Comparison of ENCODE assay signal across 10 cellular contexts in genomic region chr1:110607663-110608230, GRCh38. TPM values are rescaled to one million over a fixed set of nuclear protein-coding genes. Genes with fewer than 3 reads are reported as not detected.
DNase-seq lines count a peak whose midpoint lies in the region; ATAC-seq and TF ChIP-seq lines count a peak whose summit lies in the region.
"Had no signal": no experiment of that assay in that cellular context is flagged by ENCODE, and none has a peak within 500 bp of the region (broad histone marks: within the 10 kb centered on the region; RNA-seq: fewer than 3 reads in every experiment).

No MANE protein-coding gene starts in this region.

- peaks cover 4% of the 10 kb centered on the region for H3K36me3 Mint-ChIP-seq in activated CD4-positive, alpha-beta T cell treated with anti-CD3 and anti-CD28 coated beads, Interleukin-2, amount 10 ng/mL, durations not matched to agents 24 days and 14 days (ENCODE audit: low read depth)
- H3K36me3 Mint-ChIP-seq in activated naive CD4-positive, alpha-beta T cell treated with anti-CD3 and anti-CD28 coated beads, Interleukin-2, amount 50 U/mL, for 24 hours = no peaks in the 10 kb centered on the region

- TF ChIP-seq CTCF in stomach (IDR thresholded peaks at IDR 0.05) (no peak), PC-9 (conservative IDR thresholded peaks at IDR 0.05) (no peak)

- TF ChIP-seq POLR2A in stomach (IDR thresholded peaks at IDR 0.05) = no peak

- H3K9me3 ChIP-seq in stomach = no peaks in the 10 kb centered on the region
- no peaks in the 10 kb centered on the region for H3K9me3 ChIP-seq in PC-9 (ENCODE audit: insufficient read depth, low read depth)
- H3K9me3 ChIP-seq: SJSA1 had no signal

- CTCF ChIA-PET in PC-9 (lab: Charles Lee) = no interaction called here

- H3K4me3 Mint-ChIP-seq in activated CD4-positive, alpha-beta T cell treated with anti-CD3 and anti-CD28 coated beads, Interleukin-2, amount 10 ng/mL, durations not matched to agents 24 days and 14 days = peak overlapping the region; percentile 61
- peak overlapping the region; percentile 68 for H3K4me3 Mint-ChIP-seq in activated naive CD4-positive, alpha-beta T cell treated with anti-CD3 and anti-CD28 coated beads, Interleukin-2, amount 50 U/mL, for 24 hours

- no peak overlapping the region for H3K27ac ChIP-seq in stomach
- no peak overlapping the region for H3K27ac ChIP-seq in PC-9
- H3K27ac ChIP-seq: SJSA1 had no signal

- peaks cover 47% of the 10 kb centered on the region for H3K27me3 Mint-ChIP-seq in activated CD4-positive, alpha-beta T cell treated with anti-CD3 and anti-CD28 coated beads, Interleukin-2, amount 10 ng/mL, durations not matched to agents 24 days and 14 days
- peaks cover 34% of the 10 kb centered on the region for H3K27me3 Mint-ChIP-seq in activated naive CD4-positive, alpha-beta T cell treated with anti-CD3 and anti-CD28 coated beads, Interleukin-2, amount 50 U/mL, for 24 hours

- no peak overlapping the region for H3K4me2 ChIP-seq in PC-9

- H3K27me3 ChIP-seq in stomach = peaks cover 0 to 83% (median 48%) of the 10 kb centered on the region in 3 donors
- H3K27me3 ChIP-seq in PC-9 (ENCODE audit: insufficient read depth, low read depth) = peaks cover 83% of the 10 kb centered on the region

- intact Hi-C loops in activated CD4-positive, alpha-beta T cell treated with anti-CD3 and anti-CD28 coated beads, Interleukin-2, amount 10 ng/mL, durations not matched to agents 24 days and 14 days (cut with micrococcal nuclease) = no loop called here
- intact Hi-C loops in stomach (cut with DNase I; ENCODE audit: low total_unique reads) (no loop called here), PC-9 (cut with micrococcal nuclease; ENCODE audit: unreplicated experiment) (no loop called here)

- no peak for DNase-seq in activated CD4-positive, alpha-beta T cell treated with anti-CD3 and anti-CD28 coated beads, Interleukin-2, amount 10 ng/mL, durations not matched to agents 24 days and 14 days
- DNase-seq in activated CD4-positive, alpha-beta T cell treated with anti-CD3 and anti-CD28 coated beads for 48 hours = no peak
- peak; percentile 15 for DNase-seq in left kidney (ENCODE audit: low read depth, low spot score)
- no peak for DNase-seq in stomach
- no peak for DNase-seq in PC-9
- DNase-seq in NCI-H1092 treated with DMSO at 0.1 percent for 48 hours (lab: John Stamatoyannopoulos, UW) = no peak
- DNase-seq: NCI-H1694 treated with DMSO at 0.1 percent for 48 hours had no signal

- H3K36me3 ChIP-seq in stomach = no peaks in the 10 kb centered on the region
- no peaks in the 10 kb centered on the region for H3K36me3 ChIP-seq in PC-9 (ENCODE audit: low read depth)
- H3K36me3 ChIP-seq: SJSA1 had no signal

- TF ChIP-seq EP300 in stomach (IDR thresholded peaks at IDR 0.05) = no peak

- WGBS in stomach, 5 donors = 5 to 13% (median 7%) methylated on average over 13 to 21 of the region's 21 CpGs

- no peaks in the 10 kb centered on the region for H3F3A ChIP-seq in PC-9 (ENCODE audit: insufficient read depth, low read depth)

- H4K20me1 ChIP-seq in PC-9 (ENCODE audit: insufficient read depth) = no peaks in the 10 kb centered on the region

- ATAC-seq in GM18519 (IDR thresholded peaks at IDR 0.05; ENCODE audit: low FRiP score, unreplicated experiment) = no peak

- no peak overlapping the region for H3K27ac Mint-ChIP-seq in activated CD4-positive, alpha-beta T cell treated with anti-CD3 and anti-CD28 coated beads, Interleukin-2, amount 10 ng/mL, durations not matched to agents 24 days and 14 days
- no peak overlapping the region for H3K27ac Mint-ChIP-seq in activated naive CD4-positive, alpha-beta T cell treated with anti-CD3 and anti-CD28 coated beads, Interleukin-2, amount 50 U/mL, for 24 hours

- H3K9me2 ChIP-seq in PC-9 (ENCODE audit: insufficient read depth) = no peaks in the 10 kb centered on the region

- H3K9me3 Mint-ChIP-seq in activated CD4-positive, alpha-beta T cell treated with anti-CD3 and anti-CD28 coated beads, Interleukin-2, amount 10 ng/mL, durations not matched to agents 24 days and 14 days = no peaks in the 10 kb centered on the region
- H3K9me3 Mint-ChIP-seq in activated naive CD4-positive, alpha-beta T cell treated with anti-CD3 and anti-CD28 coated beads, Interleukin-2, amount 50 U/mL, for 24 hours = no peaks in the 10 kb centered on the region

- POLR2A ChIA-PET in PC-9 (lab: Charles Lee; ENCODE audit: unreplicated experiment) = no interaction called here

- H3K79me2 ChIP-seq in PC-9 (ENCODE audit: low read depth) = no peaks in the 10 kb centered on the region

- H3K4me1 ChIP-seq in stomach (peaks cover 23 to 31% (median 26%) of the 10 kb centered on the region in 4 donors), PC-9 (replicated peaks; ENCODE audit: insufficient read depth) (no peaks in the 10 kb centered on the region)
- H3K4me1 ChIP-seq: SJSA1 had no signal

- no peak overlapping the region for H2AFZ ChIP-seq in PC-9

- H3K4me3 ChIP-seq in stomach = peak overlapping the region; percentile 54 to 69 (median 62)
- H3K4me3 ChIP-seq in PC-9 = no peak overlapping the region
- H3K4me3 ChIP-seq: SJSA1 had no signal

- peaks cover 27% of the 10 kb centered on the region for H3K4me1 Mint-ChIP-seq in activated CD4-positive, alpha-beta T cell treated with anti-CD3 and anti-CD28 coated beads, Interleukin-2, amount 10 ng/mL, durations not matched to agents 24 days and 14 days
- peaks cover 14% of the 10 kb centered on the region for H3K4me1 Mint-ChIP-seq in activated naive CD4-positive, alpha-beta T cell treated with anti-CD3 and anti-CD28 coated beads, Interleukin-2, amount 50 U/mL, for 24 hours

- BruUV-seq in PC-9 (replicated peaks; lab: Mats Ljungman, UMichigan) = no TSS peak

RNA-seq across cellular contexts. Expression of gene KCNA2, which starts 1.6 kb away (rescaled TPM):
- 0.36 and 0.58 TPM in 2 replicates for total RNA-seq in activated CD4-positive, alpha-beta T cell treated with anti-CD3 and anti-CD28 coated beads, Interleukin-2, amount 10 ng/mL, durations not matched to agents 24 days and 14 days
- total RNA-seq in stomach (10 to 100 TPM in 1 of 5 donors, under 1 TPM in 3, not detected in 1; under 0.01 to 42.0 (median 0.89) TPM), PC-9 (2021) (not detected in 2 replicates)
- under 1 TPM in 1 of 3 donors, not detected in 2; 0.20 TPM for polyA plus RNA-seq in stomach
- total RNA-seq: SJSA1 had no signal
